Comparison of ENCODE assay signal across 8 cellular contexts in the genomic region with DNA sequence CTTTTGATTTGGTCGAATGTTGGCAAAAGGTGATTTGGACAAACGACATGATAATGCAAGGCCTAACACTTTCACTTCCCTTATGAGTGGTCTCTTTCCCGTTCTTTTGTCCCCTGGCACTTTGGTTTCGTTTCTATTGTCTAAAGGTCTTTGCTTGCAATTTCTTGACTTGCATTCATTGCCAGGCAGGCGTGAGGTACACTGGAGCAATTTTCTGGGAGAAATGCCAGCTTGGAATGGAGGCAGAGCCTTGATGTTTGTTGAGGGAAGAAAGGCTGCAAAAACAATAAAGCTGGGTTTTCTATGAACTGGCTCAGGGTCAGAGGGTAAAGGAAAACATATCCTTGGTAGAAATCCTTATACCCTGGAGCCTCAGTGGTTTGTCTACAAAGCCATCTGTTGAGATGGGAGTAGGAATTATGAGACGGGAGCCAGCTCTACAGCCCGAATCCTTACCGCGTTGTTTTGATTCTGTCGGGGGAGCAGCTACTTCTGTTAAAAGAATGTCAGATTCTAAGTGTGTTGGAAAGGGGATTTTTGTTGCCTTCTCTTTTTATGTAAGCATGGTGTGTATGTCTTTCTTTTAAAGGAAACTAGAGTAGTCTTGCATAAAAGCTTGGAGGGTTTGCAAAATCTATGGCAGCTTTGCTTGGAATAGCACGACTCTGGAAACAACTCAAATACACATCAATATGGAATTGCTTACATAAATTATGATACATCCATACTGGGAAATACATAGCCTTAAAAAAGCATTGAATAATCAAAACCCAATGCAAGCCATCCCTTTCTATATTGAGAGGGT.
A peak's percentile ranks its signal among the peaks of the same experiment; 100 is the strongest.
DNase-seq lines count a peak whose midpoint lies in the region; ATAC-seq and TF ChIP-seq lines count a peak whose summit lies in the region.

No MANE protein-coding gene starts in this region.

- no peak for DNase-seq in CD8-positive, alpha-beta memory T cell
- DNase-seq in LNCaP clone FGC (ENCODE audit: low read depth) (peak; percentile 75), inferior parietal cortex (ENCODE audit: extremely low spot score) (peak; percentile 52), AML-193 (lab: John Stamatoyannopoulos, UW) (no peak), ACHN (no peak), KBM-7 (no peak)
- DNase-seq in activated CD4-positive, alpha-beta memory T cell treated with anti-CD3 and anti-CD28 coated beads, Interleukin-2, amount 10 ng/mL, durations not matched to agents 7 days and 5 days, result no peak

- H3K4me3 ChIP-seq in CD8-positive, alpha-beta memory T cell (ENCODE audit: low read length), result no peak overlapping the region
- H3K4me3 ChIP-seq in LNCaP clone FGC (ENCODE audit: low read depth, low read length), result no peak overlapping the region

- POLR2A ChIA-PET in CD8-positive, alpha-beta memory T cell (lab: Charles Lee), result no interaction called here
- POLR2A ChIA-PET in activated CD4-positive, alpha-beta memory T cell treated with anti-CD3 and anti-CD28 coated beads, Interleukin-2, amount 10 ng/mL, durations not matched to agents 7 days and 5 days (lab: Charles Lee), result no interaction called here

- H3K27me3 ChIP-seq in CD8-positive, alpha-beta memory T cell (ENCODE audit: insufficient read depth, low read length, poor library complexity, severe bottlenecking), result peaks cover 15% of the 10 kb centered on the region

- peaks cover 0 to 6% (median 0%) of the 10 kb centered on the region in 5 donors for H3K9me3 Mint-ChIP-seq in CD8-positive, alpha-beta memory T cell
- no peaks in the 10 kb centered on the region for H3K9me3 Mint-ChIP-seq in activated CD4-positive, alpha-beta memory T cell treated with anti-CD3 and anti-CD28 coated beads, Interleukin-2, amount 10 ng/mL, durations not matched to agents 7 days and 5 days

- H3K4me3 Mint-ChIP-seq in CD8-positive, alpha-beta memory T cell, result peak overlapping the region in 6 of 7 donors; percentile 61 to 86 (median 75)
- peak overlapping the region; percentile 18 for H3K4me3 Mint-ChIP-seq in activated CD4-positive, alpha-beta memory T cell treated with anti-CD3 and anti-CD28 coated beads, Interleukin-2, amount 10 ng/mL, durations not matched to agents 7 days and 5 days

- peaks cover 0 to 4% (median 0%) of the 10 kb centered on the region in 3 donors for H3K36me3 Mint-ChIP-seq in CD8-positive, alpha-beta memory T cell
- no peaks in the 10 kb centered on the region for H3K36me3 Mint-ChIP-seq in activated CD4-positive, alpha-beta memory T cell treated with anti-CD3 and anti-CD28 coated beads, Interleukin-2, amount 10 ng/mL, durations not matched to agents 7 days and 5 days (ENCODE audit: low read depth)

- H3K4me1 Mint-ChIP-seq in CD8-positive, alpha-beta memory T cell, result peaks cover 12 to 13% (median 12%) of the 10 kb centered on the region in 3 donors
- peaks cover 14% of the 10 kb centered on the region for H3K4me1 Mint-ChIP-seq in activated CD4-positive, alpha-beta memory T cell treated with anti-CD3 and anti-CD28 coated beads, Interleukin-2, amount 10 ng/mL, durations not matched to agents 7 days and 5 days

- H3K27me3 Mint-ChIP-seq in CD8-positive, alpha-beta memory T cell, result peaks cover 20 to 65% of the 10 kb centered on the region in 2 donors
- H3K27me3 Mint-ChIP-seq in activated CD4-positive, alpha-beta memory T cell treated with anti-CD3 and anti-CD28 coated beads, Interleukin-2, amount 10 ng/mL, durations not matched to agents 7 days and 5 days, result peaks cover 46% of the 10 kb centered on the region

- H3K36me3 ChIP-seq in CD8-positive, alpha-beta memory T cell (ENCODE audit: insufficient read depth, low read length), result no peaks in the 10 kb centered on the region

- H3K4me1 ChIP-seq in CD8-positive, alpha-beta memory T cell (ENCODE audit: insufficient read depth, low read length), result no peaks in the 10 kb centered on the region

- no peak for TF ChIP-seq CTCF in LNCaP clone FGC (IDR thresholded peaks at IDR 0.05; ENCODE audit: control insufficient read depth, extremely low read depth, insufficient read depth)

- H3K9me3 ChIP-seq in CD8-positive, alpha-beta memory T cell (ENCODE audit: low read length), result no peaks in the 10 kb centered on the region

- CTCF ChIA-PET in CD8-positive, alpha-beta memory T cell (lab: Charles Lee), result no interaction called here
- CTCF ChIA-PET in activated CD4-positive, alpha-beta memory T cell treated with anti-CD3 and anti-CD28 coated beads, Interleukin-2, amount 10 ng/mL, durations not matched to agents 7 days and 5 days (lab: Charles Lee), result interaction anchor here (1.7 kb wide), 1 partner anchor 34 kb away, joined by 4 read pairs; no protein-coding TSS in a partner anchor

- no peak for ATAC-seq in GM18517 (IDR thresholded peaks at IDR 0.05; ENCODE audit: unreplicated experiment)

- in situ Hi-C loops in ACHN (cut with HindIII; ENCODE audit: low pct_ligation_motif_present, low pct_unique_long_range_greater_than_20kb, low sequenced_read_pairs), result no loop called here
- in situ Hi-C loops in KBM-7 (cut with MboI; ENCODE audit: low pct_unique_long_range_greater_than_20kb, low sequenced_read_pairs), result no loop called here

- H3K27ac ChIP-seq in CD8-positive, alpha-beta memory T cell (ENCODE audit: low read depth, low read length), result no peak overlapping the region

- H3K27ac Mint-ChIP-seq in CD8-positive, alpha-beta memory T cell, result peak overlapping the region in 1 of 8 donors; percentile 1
- no peak overlapping the region for H3K27ac Mint-ChIP-seq in activated CD4-positive, alpha-beta memory T cell treated with anti-CD3 and anti-CD28 coated beads, Interleukin-2, amount 10 ng/mL, durations not matched to agents 7 days and 5 days

Comparison
In these comparisons a context has a peak if more than half of its experiments do, and no peak if none do; other contexts are left out.
1. DNase-seq: peak in LNCaP clone FGC (single experiment) and inferior parietal cortex (single experiment); none in CD8-positive, alpha-beta memory T cell (0 of 5), activated CD4-positive, alpha-beta memory T cell treated with anti-CD3 and anti-CD28 coated beads, Interleukin-2, amount 10 ng/mL, durations not matched to agents 7 days and 5 days (single experiment), AML-193 (0 of 2), ACHN (single experiment) and KBM-7 (single experiment).